ENCODE assay signal across 21 cellular contexts in genomic region chr3:73385538-73385937, GRCh38.
"Had no signal": no experiment of that assay in that cellular context is flagged by ENCODE, and none has a peak within 500 bp of the region (broad histone marks: within the 10 kb centered on the region; RNA-seq: fewer than 3 reads in every experiment).

No MANE protein-coding gene starts in this region.

- H3K4me2 ChIP-seq: hepatocyte had no signal

- ATAC-seq: foreskin keratinocyte, gastroesophageal sphincter, left colon, left lung, left ventricle myocardium superior, mucosa of descending colon had no signal

- H3K27me3 ChIP-seq: dorsolateral prefrontal cortex, foreskin keratinocyte, gastroesophageal sphincter, heart left ventricle, hepatocyte, left lung had no signal

- H3K27ac Mint-ChIP-seq: mesothelial cell of epicardium had no signal

- H3K4me3 ChIP-seq: coronary artery, dorsolateral prefrontal cortex, esophagus muscularis mucosa, gastroesophageal sphincter, heart left ventricle, hepatocyte, left lung, lower lobe of right lung, mucosa of descending colon had no signal

- H3K9me3 ChIP-seq: esophagus muscularis mucosa, gastroesophageal sphincter, lower lobe of right lung, mucosa of descending colon had no signal

- H3K4me3 Mint-ChIP-seq: mesothelial cell of epicardium had no signal

- H2AFZ ChIP-seq: hepatocyte had no signal

- DNase-seq: dermis blood vessel endothelial cell; dorsolateral prefrontal cortex; effector CD4-positive, alpha-beta T cell; effector memory CD4-positive, alpha-beta T cell; foreskin keratinocyte; heart left ventricle; hypothalamus; islet precursor cell; kidney; kidney glomerular epithelial cell; left colon; left lung; left ventricle myocardium superior; lower lobe of right lung; mesenchymal stem cell; mucosa of descending colon had no signal

- H3K4me1 ChIP-seq: foreskin keratinocyte, heart left ventricle, left lung had no signal

- H3K27ac ChIP-seq: coronary artery, dorsolateral prefrontal cortex, esophagus muscularis mucosa, foreskin keratinocyte, gastroesophageal sphincter, heart left ventricle, hepatocyte, left lung, lower lobe of right lung had no signal
